32 cellular contexts compared by ENCODE assay signal in genomic region chr4:184596617-184597185, GRCh38. TPM values are rescaled to one million over a fixed set of nuclear protein-coding genes. Genes with fewer than 3 reads are reported as not detected.
DNase-seq lines count a peak whose midpoint lies in the region; FAIRE-seq and TF ChIP-seq lines count a peak whose summit lies in the region.
"Had no signal": no experiment of that assay in that cellular context is flagged by ENCODE, and none has a peak within 500 bp of the region (broad histone marks: within the 10 kb centered on the region; RNA-seq: fewer than 3 reads in every experiment).

No MANE protein-coding gene starts in this region.

- H3K4me2 ChIP-seq in PC-9: peak overlapping the region; percentile 23; the same call in 1 of the 2 replicates
- peak overlapping the region; percentile 36 for H3K4me2 ChIP-seq in hepatocyte
- H3K4me2 ChIP-seq: SK-N-SH had no signal

- H3F3A ChIP-seq in PC-9 (ENCODE audit: insufficient read depth, low read depth): 0 out of 2 replicates have a peak, but pooled peaks cover 12% of the 10 kb centered on the region

- FAIRE-seq in GM12892 (lab: Jason Lieb, UNC): peak; percentile 21
- no peak for FAIRE-seq in GM19239 (lab: Jason Lieb, UNC)
- FAIRE-seq: GM12891 had no signal

- no peaks in the 10 kb centered on the region for H3K9me3 ChIP-seq in PC-9 (ENCODE audit: insufficient read depth, low read depth)
- H3K9me3 ChIP-seq in hepatocyte (ENCODE audit: low read depth): no peaks in the 10 kb centered on the region
- H3K9me3 ChIP-seq: adrenal gland, body of pancreas, HAP-1, right lobe of liver, SK-N-SH, transverse colon had no signal

- no peak for DNase-seq in GM12892 (ENCODE audit: insufficient read length)
- DNase-seq in PC-9: peak; percentile 55 to 70
- peak; percentile 61 for DNase-seq in hepatocyte (ENCODE audit: low spot score)
- peak; percentile 21 for DNase-seq in osteocyte (ENCODE audit: extremely low spot score, unreplicated experiment)
- DNase-seq in stimulated activated naive CD4-positive, alpha-beta T cell (lab: John Stamatoyannopoulos, UW): no peak
- no peak for DNase-seq in GM19239 (ENCODE audit: insufficient read length, low spot score)
- DNase-seq in stimulated activated naive CD4-positive, alpha-beta T cell treated with Interleukin-2 at 50 U/mL for 16 hours (lab: John Stamatoyannopoulos, UW): no peak
- no peak for DNase-seq in coronary artery (ENCODE audit: low spot score)
- DNase-seq: activated CD4-positive, alpha-beta T cell treated with anti-CD3 and anti-CD28 coated beads, Interleukin-2, amount 50 U/mL, for 48 hours; activated CD4-positive, CD25-positive, alpha-beta regulatory T cell treated with anti-CD3 and anti-CD28 coated beads, Interleukin-2, amount 50 U/mL, for 72 hours; activated CD8-positive, alpha-beta memory T cell treated with anti-CD3 and anti-CD28 coated beads, Interleukin-2, amount 50 U/mL, for 48 hours; activated naive CD4-positive, alpha-beta T cell treated with Interleukin-2 at 50 U/mL for 16 hours; adrenal gland; body of pancreas; CD8-positive, alpha-beta memory T cell; cerebellar nuclear complex; hypothalamus; IMR-90; NCI-H1048; NCI-H1694; NCI-H510A; right lobe of liver; SK-N-SH; stimulated activated CD4-positive, alpha-beta T cell treated with anti-CD3 and anti-CD28 coated beads, Interleukin-12 subunit alpha, Interleukin-12 subunit beta, amount 100 ng/mL, for 4 hours; stimulated activated CD4-positive, alpha-beta T cell treated with anti-CD3 and anti-CD28 coated beads, Interleukin-2, amount 100 ng/mL, for 48 hours; transverse colon had no signal

- CTCF ChIA-PET in PC-9 (lab: Charles Lee): interaction anchor here (1.0 kb wide), 1 partner anchor 333 kb away, joined by 3 read pairs; no protein-coding TSS in a partner anchor

- TF ChIP-seq CTCF in PC-9 (conservative IDR thresholded peaks at IDR 0.05) (no peak), hepatocyte (IDR thresholded peaks at IDR 0.05; ENCODE audit: poor library complexity) (no peak), osteocyte (IDR thresholded peaks at IDR 0.05) (no peak), coronary artery (IDR thresholded peaks at IDR 0.05) (no peak)

- no peak overlapping the region for H3K27ac Mint-ChIP-seq in osteocyte (ENCODE audit: unreplicated experiment)
- H3K27ac Mint-ChIP-seq: activated T-helper 1 cell treated with anti-CD3 and anti-CD28 coated beads, Interleukin-12 subunit alpha, Interleukin-12 subunit beta, Interleukin-2, Interleukin-4 antibody, amounts not matched to agents 30 ng/mL and 10 ng/mL and 1 ng/mL, durations not matched to agents 14 hours and 24 hours and 36 hours; memory B cell; T-helper 1 cell treated with Interleukin-12 subunit alpha and Interleukin-12 subunit beta and Interleukin-4 antibody, amounts not matched to agents 30 μg/mL and 1 μg/mL, for 36 hours had no signal

- H3K27me3 Mint-ChIP-seq in osteocyte (ENCODE audit: unreplicated experiment): peaks cover 5% of the 10 kb centered on the region
- H3K27me3 Mint-ChIP-seq: memory B cell had no signal

- no peak overlapping the region for H3K4me3 ChIP-seq in PC-9
- H3K4me3 ChIP-seq in hepatocyte: no peak overlapping the region
- no peak overlapping the region for H3K4me3 ChIP-seq in coronary artery
- H3K4me3 ChIP-seq: adrenal gland, body of pancreas, HAP-1, right lobe of liver, transverse colon had no signal

- H3K79me2 ChIP-seq in PC-9 (ENCODE audit: low read depth) (no peaks in the 10 kb centered on the region), hepatocyte (no peaks in the 10 kb centered on the region)

- no peaks in the 10 kb centered on the region for H3K9me3 Mint-ChIP-seq in osteocyte (ENCODE audit: unreplicated experiment)
- H3K9me3 Mint-ChIP-seq: CD8-positive, alpha-beta memory T cell; memory B cell had no signal

- H3K9me2 ChIP-seq in PC-9 (ENCODE audit: insufficient read depth) (no peaks in the 10 kb centered on the region), hepatocyte (replicated peaks; ENCODE audit: insufficient read depth) (no peaks in the 10 kb centered on the region)
- H3K9me2 ChIP-seq: SK-N-SH had no signal

- no peaks in the 10 kb centered on the region for H3K4me1 Mint-ChIP-seq in osteocyte (ENCODE audit: unreplicated experiment)
- H3K4me1 Mint-ChIP-seq: memory B cell had no signal

- BruUV-seq in PC-9 (replicated peaks; lab: Mats Ljungman, UMichigan): no TSS peak

- WGBS in hepatocyte (ENCODE audit: low lambda C conversion rate, missing lambda C conversion rate): 53% methylated on average over 5 of the region's 5 CpGs

- H3K27ac ChIP-seq in PC-9: no peak overlapping the region
- peak overlapping the region; percentile 72 for H3K27ac ChIP-seq in hepatocyte
- H3K27ac ChIP-seq in coronary artery: no peak overlapping the region
- H3K27ac ChIP-seq: body of pancreas, right lobe of liver, RWPE1, transverse colon had no signal

- POLR2A ChIA-PET in PC-9 (lab: Charles Lee; ENCODE audit: unreplicated experiment): interaction anchor here (0.6 kb wide), 1 partner anchor 76 kb away, joined by 5 read pairs; no protein-coding TSS in a partner anchor

- H3K4me1 ChIP-seq in PC-9 (replicated peaks; ENCODE audit: insufficient read depth): peaks cover 4% of the 10 kb centered on the region; the same call in 1 of the 2 replicates
- H3K4me1 ChIP-seq in hepatocyte (ENCODE audit: insufficient read depth): peaks cover 7% of the 10 kb centered on the region
- H3K4me1 ChIP-seq: adrenal gland, body of pancreas, HAP-1, right lobe of liver, transverse colon had no signal

- no peak overlapping the region for H3K4me3 Mint-ChIP-seq in osteocyte (ENCODE audit: unreplicated experiment)
- H3K4me3 Mint-ChIP-seq: activated T-helper 1 cell treated with anti-CD3 and anti-CD28 coated beads, Interleukin-12 subunit alpha, Interleukin-12 subunit beta, Interleukin-2, Interleukin-4 antibody, amounts not matched to agents 30 ng/mL and 10 ng/mL and 1 ng/mL, durations not matched to agents 14 hours and 24 hours and 36 hours; CD8-positive, alpha-beta memory T cell; memory B cell; T-helper 1 cell treated with Interleukin-12 subunit alpha and Interleukin-12 subunit beta and Interleukin-4 antibody, amounts not matched to agents 30 μg/mL and 1 μg/mL, for 36 hours had no signal

- no peak for TF ChIP-seq POLR2A in GM12892 (IDR thresholded peaks at IDR 0.05; ENCODE audit: low read depth, low read length)

- H4K20me1 ChIP-seq in PC-9 (ENCODE audit: insufficient read depth) (no peaks in the 10 kb centered on the region), hepatocyte (ENCODE audit: insufficient read depth, poor library complexity, severe bottlenecking) (no peaks in the 10 kb centered on the region)

- no peaks in the 10 kb centered on the region for H3K27me3 ChIP-seq in PC-9 (ENCODE audit: insufficient read depth, low read depth)
- no peaks in the 10 kb centered on the region for H3K27me3 ChIP-seq in hepatocyte
- H3K27me3 ChIP-seq: adrenal gland, body of pancreas, right lobe of liver, transverse colon had no signal

- no peaks in the 10 kb centered on the region for H3K36me3 ChIP-seq in PC-9 (ENCODE audit: low read depth)
- H3K36me3 ChIP-seq in hepatocyte (replicated peaks; ENCODE audit: insufficient read depth, low read depth): no peaks in the 10 kb centered on the region
- H3K36me3 ChIP-seq: adrenal gland, HAP-1, right lobe of liver, transverse colon had no signal

- intact Hi-C loops in PC-9 (cut with micrococcal nuclease; ENCODE audit: unreplicated experiment): loop anchor here (2.0 to 5.0 kb wide), 3 partner anchors 52 to 329 kb away; partner anchors contain the start of genes CASP3 and PRIMPOL

- H3K36me3 Mint-ChIP-seq in osteocyte (ENCODE audit: unreplicated experiment): no peaks in the 10 kb centered on the region
- H3K36me3 Mint-ChIP-seq: memory B cell had no signal

- H2AFZ ChIP-seq in PC-9 (no peak overlapping the region), hepatocyte (no peak overlapping the region)

RNA-seq across cellular contexts. Expression of gene CASP3, which starts 52.5 kb away (rescaled TPM):
- 48.9 TPM for polyA plus RNA-seq in GM12892 (2012; ENCODE audit: missing spikeins)
- 33.5 and 35.7 TPM in 2 replicates for total RNA-seq in PC-9 (2021)
- total RNA-seq in hepatocyte: 74.1 and 81.2 TPM in 2 replicates
- 53.6 and 63.9 TPM in 2 replicates for polyA plus RNA-seq in hepatocyte
- 28.2 and 33.3 TPM in 2 replicates for total RNA-seq in osteocyte

RNA-seq across cellular contexts. Expression of gene PRIMPOL, which starts 52.8 kb away (rescaled TPM):
- 15.6 TPM for polyA plus RNA-seq in GM12892 (2012; ENCODE audit: missing spikeins)
- 23.2 and 29.5 TPM in 2 replicates for total RNA-seq in PC-9 (2021)
- total RNA-seq in hepatocyte: 11.9 and 14.5 TPM in 2 replicates
- 9.1 and 10.3 TPM in 2 replicates for polyA plus RNA-seq in hepatocyte
- 13.2 and 17.5 TPM in 2 replicates for total RNA-seq in osteocyte

Comparison
In these comparisons a context has a peak if more than half of its experiments do, and no peak if none do; other contexts are left out.
1. DNase-seq: peak in PC-9 (2 of 2), hepatocyte (single experiment) and osteocyte (single experiment); none in GM12892 (single experiment), stimulated activated naive CD4-positive, alpha-beta T cell (0 of 6), GM19239 (single experiment), stimulated activated naive CD4-positive, alpha-beta T cell treated with Interleukin-2 at 50 U/mL for 16 hours (single experiment) and coronary artery (single experiment).